In genomic region chr20:34874094-34874654, GRCh38 we compare ENCODE assay signal across 8 cellular contexts. TPM values are rescaled to one million over a fixed set of nuclear protein-coding genes. Genes with fewer than 3 reads are reported as not detected.
A peak's percentile ranks its signal among the peaks of the same experiment; 100 is the strongest.
DNase-seq lines count a peak whose midpoint lies in the region; ATAC-seq and TF ChIP-seq lines count a peak whose summit lies in the region.

No MANE protein-coding gene starts in this region.

- H3K4me3 ChIP-seq in BJ (ENCODE audit: low read depth, low read length), result no peak overlapping the region
- peak overlapping the region in 1 of 2 donors; percentile 40 for H3K4me3 ChIP-seq in duodenal mucosa (ENCODE audit: low read depth in 1 of 2, low read length in 2 of 2)
- H3K4me3 ChIP-seq in lower lobe of right lung, result no peak overlapping the region

- DNase-seq in BJ (ENCODE audit: low read depth) (peak; percentile 46), HEK293T (ENCODE audit: extremely low spot score) (peak; percentile 74), NCI-H510A treated with DMSO at 0.1 percent for 48 hours (lab: John Stamatoyannopoulos, UW) (peak; percentile 89), lower lobe of right lung (peak; percentile 70)
- peak; percentile 67 for DNase-seq in activated CD4-positive, alpha-beta T cell treated with anti-CD3 and anti-CD28 coated beads, Interleukin-2, amount 10 ng/mL, durations not matched to agents 7 days and 5 days
- peak; percentile 63 for DNase-seq in stimulated activated CD4-positive, alpha-beta T cell treated with anti-CD3 and anti-CD28 coated beads, Interleukin-4, amount 100 ng/mL, for 24 hours

- intact Hi-C loops in lower lobe of right lung (cut with DNase I), result no loop called here

- H3K9me3 Mint-ChIP-seq in activated CD4-positive, alpha-beta T cell treated with anti-CD3 and anti-CD28 coated beads, Interleukin-2, amount 10 ng/mL, durations not matched to agents 7 days and 5 days, result no peaks in the 10 kb centered on the region

- H3K4me3 Mint-ChIP-seq in activated CD4-positive, alpha-beta T cell treated with anti-CD3 and anti-CD28 coated beads, Interleukin-2, amount 10 ng/mL, durations not matched to agents 7 days and 5 days, result peak overlapping the region; percentile 62

- H3K9me3 ChIP-seq in duodenal mucosa (ENCODE audit: control insufficient read depth in 1 of 2, low read length in 2 of 2) (no peaks in the 10 kb centered on the region), lower lobe of right lung (no peaks in the 10 kb centered on the region)

- H3K4me1 ChIP-seq in duodenal mucosa (ENCODE audit: control insufficient read depth in 1 of 2, insufficient read depth in 2 of 2, low read length in 2 of 2), result peaks cover 44 to 45% of the 10 kb centered on the region in 2 donors
- H3K4me1 ChIP-seq in lower lobe of right lung, result peaks cover 56% of the 10 kb centered on the region

- H3K27ac Mint-ChIP-seq in activated CD4-positive, alpha-beta T cell treated with anti-CD3 and anti-CD28 coated beads, Interleukin-2, amount 10 ng/mL, durations not matched to agents 7 days and 5 days, result peak overlapping the region; percentile 74

- TF ChIP-seq CTCF in BJ (IDR thresholded peaks at IDR 0.05; ENCODE audit: insufficient read depth, low read depth, low read length), result peak; percentile 92
- TF ChIP-seq CTCF in lower lobe of right lung (IDR thresholded peaks at IDR 0.05), result peak; percentile 87

- peaks cover 3% of the 10 kb centered on the region for H3K27me3 Mint-ChIP-seq in activated CD4-positive, alpha-beta T cell treated with anti-CD3 and anti-CD28 coated beads, Interleukin-2, amount 10 ng/mL, durations not matched to agents 7 days and 5 days

- H3K36me3 ChIP-seq in BJ (ENCODE audit: control insufficient read depth, insufficient read depth, low read length) (no peaks in the 10 kb centered on the region), duodenal mucosa (ENCODE audit: control insufficient read depth in 1 of 2, insufficient read depth in 2 of 2, low read length in 2 of 2) (no peaks in the 10 kb centered on the region), lower lobe of right lung (no peaks in the 10 kb centered on the region)

- ATAC-seq in lower lobe of right lung (peak; percentile 65 to 68), HG03520 (IDR thresholded peaks at IDR 0.05; ENCODE audit: unreplicated experiment) (no peak)

- POLR2A ChIA-PET in BJ (lab: Charles Lee) (no interaction called here), HEK293T (lab: Yijun Ruan, JAX) (interaction anchor here (1.0 to 1.1 kb wide), 2 partner anchors 49 to 82 kb away, joined by 4 to 7 read pairs; partner anchors contain the start of genes GSS, MYH7B and NCOA6)
- POLR2A ChIA-PET in activated CD4-positive, alpha-beta T cell treated with anti-CD3 and anti-CD28 coated beads, Interleukin-2, amount 10 ng/mL, durations not matched to agents 7 days and 5 days (lab: Charles Lee), result interaction anchor here (0.5 kb wide), 1 partner anchor 79 kb away, joined by 3 read pairs; no protein-coding TSS in a partner anchor

- peaks cover 3% of the 10 kb centered on the region for H3K36me3 Mint-ChIP-seq in activated CD4-positive, alpha-beta T cell treated with anti-CD3 and anti-CD28 coated beads, Interleukin-2, amount 10 ng/mL, durations not matched to agents 7 days and 5 days (ENCODE audit: low read depth)

- H3K27me3 ChIP-seq in BJ (ENCODE audit: control insufficient read depth, insufficient read depth, low read length), result no peaks in the 10 kb centered on the region
- no peaks in the 10 kb centered on the region for H3K27me3 ChIP-seq in duodenal mucosa (ENCODE audit: control insufficient read depth in 1 of 2, insufficient read depth in 2 of 2, low read length in 2 of 2)
- no peaks in the 10 kb centered on the region for H3K27me3 ChIP-seq in lower lobe of right lung (ENCODE audit: low read depth)

- H3K27ac ChIP-seq in duodenal mucosa (ENCODE audit: low read depth, low read length) (peak overlapping the region; percentile 91), lower lobe of right lung (peak overlapping the region; percentile 79)

- H3K4me1 Mint-ChIP-seq in activated CD4-positive, alpha-beta T cell treated with anti-CD3 and anti-CD28 coated beads, Interleukin-2, amount 10 ng/mL, durations not matched to agents 7 days and 5 days, result peaks cover 67% of the 10 kb centered on the region

- CTCF ChIA-PET in BJ (lab: Yijun Ruan, JAX) (interaction anchor here (0.6 to 5.1 kb wide), 38 partner anchors 9 to 399 kb away, joined by 3 to 61 read pairs (median 5); partner anchors contain the start of genes GSS, MYH7B and TRPC4AP), HEK293T (lab: Yijun Ruan, JAX) (interaction anchor here (0.5 to 1.5 kb wide), 8 partner anchors 9 to 1799 kb away, joined by 3 read pairs; partner anchors contain the start of genes GSS and MYH7B)
- CTCF ChIA-PET in activated CD4-positive, alpha-beta T cell treated with anti-CD3 and anti-CD28 coated beads, Interleukin-2, amount 10 ng/mL, durations not matched to agents 7 days and 5 days (lab: Charles Lee), result interaction anchor here (0.5 to 5.2 kb wide), 14 partner anchors 10 to 486 kb away, joined by 3 to 29 read pairs (median 4); partner anchors contain the start of genes GSS and MYH7B

- H3K9ac ChIP-seq in duodenal mucosa (ENCODE audit: low read depth in 1 of 2, low read length in 2 of 2), result peak overlapping the region; percentile 59 to 66

TF ChIP-seq in HEK293T, 16 proteins besides CTCF, POLR2A, EP300 and RAD21:
- no peak for TF ChIP-seq HDGF (IDR thresholded peaks at IDR 0.05; ENCODE audit: borderline replicate concordance)
- no peak for TF ChIP-seq ZNF384 (IDR thresholded peaks at IDR 0.05)
- no peak for TF ChIP-seq ARNT (IDR thresholded peaks at IDR 0.05)
- no peak for TF ChIP-seq PKNOX1 (IDR thresholded peaks at IDR 0.05)
- TF ChIP-seq L3MBTL2 (conservative IDR thresholded peaks at IDR 0.05), result no peak
- TF ChIP-seq ELF4 (IDR thresholded peaks at IDR 0.05), result no peak
- TF ChIP-seq TARDBP (IDR thresholded peaks at IDR 0.05), result no peak
- TF ChIP-seq NFRKB (IDR thresholded peaks at IDR 0.05), result no peak
- TF ChIP-seq BHLHE40 (IDR thresholded peaks at IDR 0.05; ENCODE audit: borderline replicate concordance), result no peak
- TF ChIP-seq FOXA1 (IDR thresholded peaks at IDR 0.05), result no peak
- no peak for TF ChIP-seq SUZ12 (IDR thresholded peaks at IDR 0.05)
- TF ChIP-seq CTBP1 (IDR thresholded peaks at IDR 0.05; ENCODE audit: borderline replicate concordance), result no peak
- TF ChIP-seq FOXM1 (IDR thresholded peaks at IDR 0.05; ENCODE audit: borderline replicate concordance), result no peak
- no peak for TF ChIP-seq SP1 (IDR thresholded peaks at IDR 0.05)
- no peak for TF ChIP-seq LEF1 (IDR thresholded peaks at IDR 0.05; ENCODE audit: borderline replicate concordance)
- TF ChIP-seq FOXK2 (IDR thresholded peaks at IDR 0.05), result no peak

RNA-seq across cellular contexts. Expression of gene GGT7, which starts 1.5 kb away (rescaled TPM):
- 16.4 and 28.6 TPM in 2 replicates for polyA plus RNA-seq in BJ (2011; rRNA removed)
- polyA minus RNA-seq in BJ (2011; rRNA and poly(A)+ RNA removed), result 10.5 and 15.9 TPM in 2 replicates
- total RNA-seq in activated CD4-positive, alpha-beta T cell treated with anti-CD3 and anti-CD28 coated beads, Interleukin-2, amount 10 ng/mL, durations not matched to agents 7 days and 5 days, result 1 to 10 TPM; 5.7 to 7.2 TPM
- total RNA-seq in lower lobe of right lung, result 24.0 TPM

RNA-seq across cellular contexts. Expression of gene ACSS2, which starts 2.2 kb away (rescaled TPM):
- 29.3 and 32.1 TPM in 2 replicates for polyA plus RNA-seq in BJ (2011; rRNA removed)
- 34.6 and 67.9 TPM in 2 replicates for polyA minus RNA-seq in BJ (2011; rRNA and poly(A)+ RNA removed)
- total RNA-seq in activated CD4-positive, alpha-beta T cell treated with anti-CD3 and anti-CD28 coated beads, Interleukin-2, amount 10 ng/mL, durations not matched to agents 7 days and 5 days, result 10 to 100 TPM; 33.0 to 36.1 TPM
- total RNA-seq in lower lobe of right lung, result 131 TPM

RNA-seq across cellular contexts. Expression of gene NCOA6, which starts 48.7 kb away (rescaled TPM):
- 12.5 and 14.0 TPM in 2 replicates for polyA plus RNA-seq in BJ (2011; rRNA removed)
- polyA minus RNA-seq in BJ (2011; rRNA and poly(A)+ RNA removed), result 17.0 and 18.2 TPM in 2 replicates
- total RNA-seq in activated CD4-positive, alpha-beta T cell treated with anti-CD3 and anti-CD28 coated beads, Interleukin-2, amount 10 ng/mL, durations not matched to agents 7 days and 5 days, result 10 to 100 TPM; 32.3 to 35.0 TPM
- total RNA-seq in lower lobe of right lung, result 27.1 TPM
